20 cellular contexts compared by ENCODE assay signal in genomic region chr10:120599202-120599724, GRCh38.
A peak's percentile ranks its signal among the peaks of the same experiment; 100 is the strongest.
DNase-seq lines count a peak whose midpoint lies in the region; ATAC-seq and TF ChIP-seq lines count a peak whose summit lies in the region.
"Had no signal": no experiment of that assay in that cellular context is flagged by ENCODE, and none has a peak within 500 bp of the region (broad histone marks: within the 10 kb centered on the region; RNA-seq: fewer than 3 reads in every experiment).

No MANE protein-coding gene starts in this region.

- no peak for TF ChIP-seq CTCF in GM23338 (conservative IDR thresholded peaks at IDR 0.05; ENCODE audit: low read depth in 2 of 2)
- TF ChIP-seq CTCF in WTC11 (IDR thresholded peaks at IDR 0.05), result no peak
- TF ChIP-seq CTCF in glutamatergic neuron (IDR thresholded peaks at IDR 0.05; ENCODE audit: partially characterized antibody, unreplicated experiment), result no peak
- TF ChIP-seq CTCF in osteoblast (IDR thresholded peaks at IDR 0.05; ENCODE audit: extremely low read depth, low read depth, low read length), result no peak
- TF ChIP-seq CTCF in ascending aorta (IDR thresholded peaks at IDR 0.05), result no peak

- peaks cover 4% of the 10 kb centered on the region; the same call in 1 of the 3 replicates for H3K36me3 Mint-ChIP-seq in GM23338 (ENCODE audit: low read depth)
- H3K36me3 Mint-ChIP-seq in WTC11, result peaks cover 12% of the 10 kb centered on the region
- peaks cover 22% of the 10 kb centered on the region for H3K36me3 Mint-ChIP-seq in glutamatergic neuron (ENCODE audit: unreplicated experiment)
- H3K36me3 Mint-ChIP-seq: CD4-positive, CD25-positive, alpha-beta regulatory T cell; IgD-negative memory B cell had no signal

- H3K27ac Mint-ChIP-seq in GM23338 (no peak overlapping the region), WTC11 (no peak overlapping the region), glutamatergic neuron (ENCODE audit: unreplicated experiment) (peak overlapping the region; percentile 92)
- H3K27ac Mint-ChIP-seq: CD4-positive, CD25-positive, alpha-beta regulatory T cell; IgD-negative memory B cell had no signal

- H3K27me3 ChIP-seq in GM23338 (ENCODE audit: insufficient read depth), result no peaks in the 10 kb centered on the region
- H3K27me3 ChIP-seq in osteoblast (ENCODE audit: insufficient read depth, low read length), result no peaks in the 10 kb centered on the region
- H3K27me3 ChIP-seq in ascending aorta, result no peaks in the 10 kb centered on the region
- H3K27me3 ChIP-seq: BLaER1 had no signal

- H3K9me2 ChIP-seq in GM23338 (ENCODE audit: insufficient read depth), result no peaks in the 10 kb centered on the region

- no peak overlapping the region for H3K27ac ChIP-seq in GM23338 (ENCODE audit: low read depth)
- H3K27ac ChIP-seq in osteoblast (ENCODE audit: low read depth, low read length), result no peak overlapping the region
- no peak overlapping the region for H3K27ac ChIP-seq in ascending aorta
- H3K27ac ChIP-seq: BLaER1, KMS-11 had no signal

- no peak overlapping the region for H3K4me3 Mint-ChIP-seq in GM23338
- H3K4me3 Mint-ChIP-seq in WTC11, result no peak overlapping the region
- peak overlapping the region; percentile 53 for H3K4me3 Mint-ChIP-seq in glutamatergic neuron (ENCODE audit: unreplicated experiment)
- H3K4me3 Mint-ChIP-seq: CD4-positive, CD25-positive, alpha-beta regulatory T cell had no signal

- intact Hi-C loops in ascending aorta (cut with DNase I), result no loop called here

- peaks cover 32% of the 10 kb centered on the region for H3K4me1 Mint-ChIP-seq in GM23338
- H3K4me1 Mint-ChIP-seq in WTC11, result peaks cover 24% of the 10 kb centered on the region
- peaks cover 23% of the 10 kb centered on the region for H3K4me1 Mint-ChIP-seq in glutamatergic neuron (ENCODE audit: low read depth, unreplicated experiment)
- H3K4me1 Mint-ChIP-seq: CD4-positive, CD25-positive, alpha-beta regulatory T cell had no signal

- peaks cover 5% of the 10 kb centered on the region for H3K4me1 ChIP-seq in GM23338 (ENCODE audit: insufficient read depth)
- H3K4me1 ChIP-seq in osteoblast (ENCODE audit: insufficient read depth, low read length), result no peaks in the 10 kb centered on the region
- H3K4me1 ChIP-seq in ascending aorta, result no peaks in the 10 kb centered on the region
- H3K4me1 ChIP-seq: BLaER1 had no signal

- H3K4me3 ChIP-seq in GM23338 (no peak overlapping the region), osteoblast (ENCODE audit: insufficient read depth, low read length) (no peak overlapping the region), ascending aorta (no peak overlapping the region)
- H3K4me3 ChIP-seq: BLaER1, GM12878 had no signal

- no peaks in the 10 kb centered on the region for H3K9me3 ChIP-seq in osteoblast (ENCODE audit: low read depth, low read length)
- H3K9me3 ChIP-seq in ascending aorta, result no peaks in the 10 kb centered on the region
- H3K9me3 ChIP-seq: BLaER1 had no signal

- H3K4me2 ChIP-seq in GM23338, result 0 out of 2 replicates have a peak overlapping the region, but pooled peaks have one; percentile 38
- H3K4me2 ChIP-seq in osteoblast (ENCODE audit: insufficient read depth, low read length), result no peak overlapping the region
- H3K4me2 ChIP-seq: BLaER1, KMS-11 had no signal

- DNase-seq in GM23338 (ENCODE audit: low spot score) (no peak), WTC11 (ENCODE audit: low spot score) (no peak), glutamatergic neuron (no peak), osteoblast (ENCODE audit: insufficient read length, low spot score, missing footprints) (peak; percentile 31), ascending aorta (ENCODE audit: low spot score in 2 of 2) (no peak), NCI-H1930 (lab: John Stamatoyannopoulos, UW) (no peak), NCI-H748 treated with DMSO at 0.1 percent for 48 hours (lab: John Stamatoyannopoulos, UW) (no peak)
- DNase-seq: CD4-positive, CD25-positive, alpha-beta regulatory T cell; GOT3; MM.1S; NCI-H2029 treated with DMSO at 0.1 percent for 48 hours; NCI-H2227 treated with DMSO at 0.1 percent for 48 hours; OCI-M1; SIG-M5 had no signal

- H3K27me3 Mint-ChIP-seq in GM23338 (ENCODE audit: insufficient read depth, low read depth, poor library complexity) (peaks cover 3% of the 10 kb centered on the region), WTC11 (ENCODE audit: low read depth) (peaks cover 7% of the 10 kb centered on the region), glutamatergic neuron (ENCODE audit: unreplicated experiment) (peaks cover 17% of the 10 kb centered on the region)

- H3K9me3 Mint-ChIP-seq in GM23338 (peaks cover 8% of the 10 kb centered on the region), WTC11 (peaks cover 19% of the 10 kb centered on the region), glutamatergic neuron (ENCODE audit: unreplicated experiment) (peaks cover 22% of the 10 kb centered on the region)

- no peaks in the 10 kb centered on the region for H3K79me2 ChIP-seq in GM23338 (replicated peaks; ENCODE audit: insufficient read depth)
- no peaks in the 10 kb centered on the region for H3K79me2 ChIP-seq in osteoblast (ENCODE audit: insufficient read depth, low read length)

- CTCF ChIA-PET in WTC11 (lab: Charles Lee), result interaction anchor here (1.3 to 4.9 kb wide), 3 partner anchors 35 to 377 kb away, joined by 4 to 18 read pairs (median 5); no protein-coding TSS in a partner anchor

- ATAC-seq in GM23338, result peak; percentile 71
- peak; percentile 66 for ATAC-seq in WTC11
- ATAC-seq: HCT116, SK-N-SH treated with all-trans-retinoic acid at 6 μM for 48 hours had no signal

- no peaks in the 10 kb centered on the region for H3K36me3 ChIP-seq in GM23338 (ENCODE audit: insufficient read depth)
- no peaks in the 10 kb centered on the region for H3K36me3 ChIP-seq in osteoblast (ENCODE audit: insufficient read depth, low read length)
- H3K36me3 ChIP-seq in ascending aorta, result no peaks in the 10 kb centered on the region
- H3K36me3 ChIP-seq: BLaER1 had no signal

- POLR2A ChIA-PET in WTC11 (lab: Charles Lee), result no interaction called here

- H2AFZ ChIP-seq in GM23338 (peak overlapping the region; percentile 47; the same call in 1 of the 2 replicates), osteoblast (ENCODE audit: low read length) (no peak overlapping the region)

- H3F3A ChIP-seq in GM23338 (replicated peaks; ENCODE audit: low read depth), result no peaks in the 10 kb centered on the region

- H4K20me1 ChIP-seq in GM23338 (replicated peaks; ENCODE audit: insufficient read depth) (no peaks in the 10 kb centered on the region), osteoblast (ENCODE audit: insufficient read depth, low read length) (no peaks in the 10 kb centered on the region)
- H4K20me1 ChIP-seq: BLaER1 had no signal

TF ChIP-seq in GM23338, 12 proteins besides CTCF, POLR2A, EP300 and RAD21 (continues in another document):
- no peak for TF ChIP-seq POLR2AphosphoS5 (IDR thresholded peaks at IDR 0.05; ENCODE audit: low read depth)

TF ChIP-seq in WTC11, 78 proteins besides CTCF, POLR2A, EP300 and RAD21 (continues in another document):
- TF ChIP-seq ZNF281 (CRISPR knock-in tag; IDR thresholded peaks at IDR 0.05), result no peak
- no peak for TF ChIP-seq RORB (CRISPR knock-in tag; IDR thresholded peaks at IDR 0.05)
- TF ChIP-seq, protein P1, sequence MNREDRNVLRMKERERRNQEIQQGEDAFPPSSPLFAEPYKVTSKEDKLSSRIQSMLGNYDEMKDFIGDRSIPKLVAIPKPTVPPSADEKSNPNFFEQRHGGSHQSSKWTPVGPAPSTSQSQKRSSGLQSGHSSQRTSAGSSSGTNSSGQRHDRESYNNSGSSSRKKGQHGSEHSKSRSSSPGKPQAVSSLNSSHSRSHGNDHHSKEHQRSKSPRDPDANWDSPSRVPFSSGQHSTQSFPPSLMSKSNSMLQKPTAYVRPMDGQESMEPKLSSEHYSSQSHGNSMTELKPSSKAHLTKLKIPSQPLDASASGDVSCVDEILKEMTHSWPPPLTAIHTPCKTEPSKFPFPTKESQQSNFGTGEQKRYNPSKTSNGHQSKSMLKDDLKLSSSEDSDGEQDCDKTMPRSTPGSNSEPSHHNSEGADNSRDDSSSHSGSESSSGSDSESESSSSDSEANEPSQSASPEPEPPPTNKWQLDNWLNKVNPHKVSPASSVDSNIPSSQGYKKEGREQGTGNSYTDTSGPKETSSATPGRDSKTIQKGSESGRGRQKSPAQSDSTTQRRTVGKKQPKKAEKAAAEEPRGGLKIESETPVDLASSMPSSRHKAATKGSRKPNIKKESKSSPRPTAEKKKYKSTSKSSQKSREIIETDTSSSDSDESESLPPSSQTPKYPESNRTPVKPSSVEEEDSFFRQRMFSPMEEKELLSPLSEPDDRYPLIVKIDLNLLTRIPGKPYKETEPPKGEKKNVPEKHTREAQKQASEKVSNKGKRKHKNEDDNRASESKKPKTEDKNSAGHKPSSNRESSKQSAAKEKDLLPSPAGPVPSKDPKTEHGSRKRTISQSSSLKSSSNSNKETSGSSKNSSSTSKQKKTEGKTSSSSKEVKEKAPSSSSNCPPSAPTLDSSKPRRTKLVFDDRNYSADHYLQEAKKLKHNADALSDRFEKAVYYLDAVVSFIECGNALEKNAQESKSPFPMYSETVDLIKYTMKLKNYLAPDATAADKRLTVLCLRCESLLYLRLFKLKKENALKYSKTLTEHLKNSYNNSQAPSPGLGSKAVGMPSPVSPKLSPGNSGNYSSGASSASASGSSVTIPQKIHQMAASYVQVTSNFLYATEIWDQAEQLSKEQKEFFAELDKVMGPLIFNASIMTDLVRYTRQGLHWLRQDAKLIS (CRISPR knock-in tag; IDR thresholded peaks at IDR 0.05; ENCODE audit: borderline replicate concordance), result no peak
- TF ChIP-seq ZMAT4 (CRISPR knock-in tag; IDR thresholded peaks at IDR 0.05), result no peak
